Comparison of ENCODE assay signal across 1 cellular context in genomic region chr12:46386360-46386867, GRCh38.
TF ChIP-seq lines count a peak whose summit lies in the region.

No MANE protein-coding gene starts in this region.

TF ChIP-seq in HCT116, 20 proteins besides CTCF, POLR2A, EP300 and RAD21 (continued from another document):
- TF ChIP-seq REST (IDR thresholded peaks at IDR 0.05; ENCODE audit: low read depth) (no peak), YY1 (IDR thresholded peaks at IDR 0.05; ENCODE audit: extremely low read depth, insufficient replicate concordance, low read depth, low read length) (no peak), FOSL1 (IDR thresholded peaks at IDR 0.05; ENCODE audit: low read depth) (no peak), ZNF274 (IDR thresholded peaks at IDR 0.05; ENCODE audit: low read depth, low read length) (no peak), MAX (IDR thresholded peaks at IDR 0.05) (no peak), ZBTB33 (IDR thresholded peaks at IDR 0.05; ENCODE audit: extremely low read depth, insufficient replicate concordance, low read length) (no peak), TCF7L2 (IDR thresholded peaks at IDR 0.05; ENCODE audit: borderline replicate concordance, extremely low read depth, insufficient read depth, insufficient read length) (no peak), SIN3A (IDR thresholded peaks at IDR 0.05; ENCODE audit: low read depth) (no peak), CEBPB (IDR thresholded peaks at IDR 0.05; ENCODE audit: low read depth) (no peak), SP1 (IDR thresholded peaks at IDR 0.05; ENCODE audit: low read depth) (0 out of 2 replicates have a peak, but pooled peaks have one; percentile 15), JUND (IDR thresholded peaks at IDR 0.05) (peak; percentile 21; the same call in 1 of the 2 replicates), CBX3 (IDR thresholded peaks at IDR 0.05; ENCODE audit: low read depth) (no peak), EZH2phosphoT487 (IDR thresholded peaks at IDR 0.05; ENCODE audit: borderline replicate concordance) (no peak)
